1 cellular context compared by ENCODE assay signal in the genomic region with DNA sequence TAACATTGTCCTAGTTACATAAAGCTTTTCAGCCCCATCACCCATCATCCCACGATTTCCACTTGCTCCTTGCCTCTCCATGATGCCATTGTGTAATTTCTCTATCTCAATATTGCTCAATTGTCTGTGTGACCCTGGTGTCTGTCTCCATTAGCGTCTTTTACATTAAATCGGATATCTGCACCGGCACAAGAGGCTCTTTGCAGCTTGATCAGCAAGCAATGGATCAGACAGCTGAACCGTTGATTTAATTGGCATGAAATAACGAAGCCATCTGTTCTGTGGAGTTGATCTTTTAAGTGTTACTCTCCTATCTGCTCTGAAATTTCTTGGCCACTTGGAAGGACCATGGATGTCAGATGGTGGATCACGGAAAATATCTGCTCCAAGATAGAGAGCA.
A peak's percentile ranks its signal among the peaks of the same experiment; 100 is the strongest.
TF ChIP-seq lines count a peak whose summit lies in the region.

No MANE protein-coding gene starts in this region.

TF ChIP-seq in HepG2, 621 proteins besides CTCF, POLR2A, EP300 and RAD21:
- TF ChIP-seq AHDC1 (CRISPR knock-in tag; IDR thresholded peaks at IDR 0.05; ENCODE audit: borderline replicate concordance) (no peak), CEBPB (IDR thresholded peaks at IDR 0.05; ENCODE audit: borderline replicate concordance, low read depth, low read length) (peak; percentile 29; the same call in 1 of the 2 replicates), YY1 (IDR thresholded peaks at IDR 0.05; ENCODE audit: insufficient read depth, insufficient replicate concordance, low read depth, low read length) (no peak), PHF21A (CRISPR knock-in tag; IDR thresholded peaks at IDR 0.05) (no peak), YEATS4 (CRISPR knock-in tag; IDR thresholded peaks at IDR 0.05; ENCODE audit: borderline replicate concordance) (no peak), SMAD9 (CRISPR knock-in tag; IDR thresholded peaks at IDR 0.05) (no peak), ZNF720 (CRISPR knock-in tag; IDR thresholded peaks at IDR 0.05) (no peak)
- TF ChIP-seq, protein P1, sequence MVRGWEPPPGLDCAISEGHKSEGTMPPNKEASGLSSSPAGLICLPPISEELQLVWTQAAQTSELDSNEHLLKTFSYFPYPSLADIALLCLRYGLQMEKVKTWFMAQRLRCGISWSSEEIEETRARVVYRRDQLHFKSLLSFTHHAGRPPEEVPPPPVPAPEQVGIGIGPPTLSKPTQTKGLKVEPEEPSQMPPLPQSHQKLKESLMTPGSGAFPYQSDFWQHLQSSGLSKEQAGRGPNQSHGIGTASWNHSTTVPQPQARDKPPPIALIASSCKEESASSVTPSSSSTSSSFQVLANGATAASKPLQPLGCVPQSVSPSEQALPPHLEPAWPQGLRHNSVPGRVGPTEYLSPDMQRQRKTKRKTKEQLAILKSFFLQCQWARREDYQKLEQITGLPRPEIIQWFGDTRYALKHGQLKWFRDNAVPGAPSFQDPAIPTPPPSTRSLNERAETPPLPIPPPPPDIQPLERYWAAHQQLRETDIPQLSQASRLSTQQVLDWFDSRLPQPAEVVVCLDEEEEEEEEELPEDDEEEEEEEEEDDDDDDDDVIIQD (CRISPR knock-in tag; IDR thresholded peaks at IDR 0.05; ENCODE audit: low read depth) = no peak
